20 cellular contexts compared by ENCODE assay signal in genomic region chr20:3245711-3246110, GRCh38.
"Had no signal": no experiment of that assay in that cellular context is flagged by ENCODE, and none has a peak within 500 bp of the region (broad histone marks: within the 10 kb centered on the region; RNA-seq: fewer than 3 reads in every experiment).

No MANE protein-coding gene starts in this region.

- DNase-seq: IMR-90, Kasumi-1, KG1, MM.1S, NCI-H1092 treated with DMSO at 0.1 percent for 48 hours, NCI-H1436, NCI-H187, NCI-H2029, NCI-H2081 treated with DMSO at 0.1 percent for 48 hours, NCI-H2171, NCI-H226, NCI-H446, NCI-H510A, NCI-H524 treated with DMSO at 0.1 percent for 48 hours, NCI-H69, NCI-H774, PC-3, SHP77, SK-N-SH had no signal

- H3K4me2 ChIP-seq: SK-N-SH had no signal

- H3K9me3 ChIP-seq: SK-N-SH had no signal

- ATAC-seq: Panc1 had no signal
